23 cellular contexts compared by ENCODE assay signal in the genomic region with DNA sequence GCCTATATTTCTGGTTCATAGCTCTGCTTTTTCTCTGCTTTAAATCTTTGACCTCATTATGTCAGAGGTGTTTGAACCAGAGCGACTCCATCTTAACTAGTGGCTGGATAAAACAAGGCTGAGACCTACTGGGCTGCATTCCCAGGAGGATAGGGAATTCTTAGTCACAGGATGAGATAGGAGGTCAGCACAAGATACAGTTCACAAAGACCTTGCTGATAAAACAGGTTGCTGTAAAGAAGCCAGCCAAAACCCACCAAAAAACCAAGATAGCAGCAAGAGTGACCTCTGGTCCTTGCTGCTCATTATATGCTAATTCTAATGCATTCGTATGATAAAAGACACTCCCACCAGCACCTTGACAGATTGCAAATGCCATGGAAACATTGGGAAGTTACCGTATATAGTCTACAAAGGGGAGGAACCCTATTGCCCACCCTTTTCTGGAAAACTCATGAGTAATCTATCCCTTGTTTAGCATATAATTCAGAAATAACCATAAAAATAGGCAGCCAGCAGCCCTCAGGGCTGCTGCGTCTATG.
"Had no signal": no experiment of that assay in that cellular context is flagged by ENCODE, and none has a peak within 500 bp of the region (broad histone marks: within the 10 kb centered on the region; RNA-seq: fewer than 3 reads in every experiment).

No MANE protein-coding gene starts in this region.

- H3K4me1 Mint-ChIP-seq: immature natural killer cell; naive thymus-derived CD4-positive, alpha-beta T cell; natural killer cell had no signal

- H3K4me2 ChIP-seq: hepatocyte had no signal

- H3K36me3 Mint-ChIP-seq: immature natural killer cell; naive thymus-derived CD4-positive, alpha-beta T cell; natural killer cell had no signal

- DNase-seq: dermis blood vessel endothelial cell; dorsolateral prefrontal cortex; effector CD4-positive, alpha-beta T cell; effector memory CD4-positive, alpha-beta T cell; foreskin keratinocyte; heart left ventricle; hypothalamus; immature natural killer cell; islet precursor cell; kidney; kidney glomerular epithelial cell; left cardiac atrium; left lung; left ventricle myocardium superior; lower lobe of right lung; mesenchymal stem cell; midbrain; naive thymus-derived CD4-positive, alpha-beta T cell; natural killer cell had no signal

- H3K27ac ChIP-seq: coronary artery, dorsolateral prefrontal cortex, esophagus muscularis mucosa, foreskin keratinocyte, gastroesophageal sphincter, heart left ventricle, hepatocyte, left lung, lower lobe of right lung had no signal

- H3K4me3 ChIP-seq: coronary artery, dorsolateral prefrontal cortex, esophagus muscularis mucosa, gastroesophageal sphincter, heart left ventricle, hepatocyte, left lung, lower lobe of right lung had no signal

- H3K79me2 ChIP-seq: hepatocyte had no signal

- H3K9me3 ChIP-seq: esophagus muscularis mucosa, gastroesophageal sphincter, heart left ventricle, left lung, lower lobe of right lung had no signal

- H2AFZ ChIP-seq: hepatocyte had no signal

- H3K27ac Mint-ChIP-seq: immature natural killer cell; naive thymus-derived CD4-positive, alpha-beta T cell; natural killer cell had no signal

- H3K4me1 ChIP-seq: esophagus muscularis mucosa, foreskin keratinocyte, gastroesophageal sphincter, heart left ventricle, left lung, lower lobe of right lung had no signal

- ATAC-seq: foreskin keratinocyte; gastroesophageal sphincter; heart left ventricle; left cardiac atrium; left lung; left ventricle myocardium superior; lower lobe of right lung; naive thymus-derived CD4-positive, alpha-beta T cell; natural killer cell had no signal

- H3K27me3 ChIP-seq: dorsolateral prefrontal cortex, esophagus muscularis mucosa, foreskin keratinocyte, gastroesophageal sphincter, heart left ventricle, hepatocyte, left lung had no signal

- H3K4me3 Mint-ChIP-seq: immature natural killer cell; naive thymus-derived CD4-positive, alpha-beta T cell; natural killer cell had no signal

- H3K36me3 ChIP-seq: esophagus muscularis mucosa, gastroesophageal sphincter, heart left ventricle, left lung, lower lobe of right lung had no signal
